Comparison of ENCODE assay signal across 17 cellular contexts in genomic region chr18:68441241-68441640, GRCh38.
A peak's percentile ranks its signal among the peaks of the same experiment; 100 is the strongest.
DNase-seq lines count a peak whose midpoint lies in the region; ATAC-seq and TF ChIP-seq lines count a peak whose summit lies in the region.
"Had no signal": no experiment of that assay in that cellular context is flagged by ENCODE, and none has a peak within 500 bp of the region (broad histone marks: within the 10 kb centered on the region; RNA-seq: fewer than 3 reads in every experiment).

No MANE protein-coding gene starts in this region.

- H3K4me1 ChIP-seq in BE2C: no peaks in the 10 kb centered on the region
- H3K4me1 ChIP-seq in neural progenitor cell: peaks cover 24% of the 10 kb centered on the region
- H3K4me1 ChIP-seq in SJCRH30: peaks cover 4% of the 10 kb centered on the region; the same call in 1 of the 2 replicates
- H3K4me1 ChIP-seq: A549 had no signal

- H3K9ac ChIP-seq in neural progenitor cell: no peak overlapping the region

- H3K27me3 ChIP-seq in BE2C (no peaks in the 10 kb centered on the region; the same call in 1 of the 2 replicates), neural progenitor cell (no peaks in the 10 kb centered on the region), SJCRH30 (no peaks in the 10 kb centered on the region)

- peak overlapping the region; percentile 50 for H2AFZ ChIP-seq in neural progenitor cell (replicated peaks)

- H3K27ac ChIP-seq in neural progenitor cell: no peak overlapping the region
- no peak overlapping the region for H3K27ac ChIP-seq in SJCRH30
- H3K27ac ChIP-seq: A549, C4-2B had no signal

- TF ChIP-seq CTCF in BE2C (IDR thresholded peaks at IDR 0.05; ENCODE audit: low read depth, low read length) (no peak), neural progenitor cell (IDR thresholded peaks at IDR 0.05) (no peak)

- H4K20me1 ChIP-seq in neural progenitor cell (ENCODE audit: low read depth): no peaks in the 10 kb centered on the region

- H3K4me3 ChIP-seq in BE2C (ENCODE audit: low read depth, low read length): no peak overlapping the region
- no peak overlapping the region for H3K4me3 ChIP-seq in neural progenitor cell
- H3K4me3 ChIP-seq in SJCRH30: no peak overlapping the region
- H3K4me3 ChIP-seq: A549 had no signal

- H3F3A ChIP-seq in neural progenitor cell (ENCODE audit: low read depth): no peaks in the 10 kb centered on the region

- H3K27me3 Mint-ChIP-seq in neural progenitor cell (ENCODE audit: insufficient read depth, low read depth): no peaks in the 10 kb centered on the region
- no peaks in the 10 kb centered on the region for H3K27me3 Mint-ChIP-seq in stimulated activated naive CD8-positive, alpha-beta T cell treated with anti-CD3 and anti-CD28 coated beads, Interleukin-15, amount 100 ng/mL, for 72 hours
- H3K27me3 Mint-ChIP-seq: CD4-positive, alpha-beta memory T cell; IgD-negative memory B cell had no signal

- DNase-seq in BE2C: peak; percentile 38
- DNase-seq in D341Med (ENCODE audit: low spot score): peak; percentile 38
- DNase-seq in SK-N-DZ (ENCODE audit: low spot score): peak; percentile 41
- DNase-seq in neural progenitor cell (ENCODE audit: low spot score): no peak
- no peak for DNase-seq in SJCRH30
- DNase-seq in stimulated activated naive CD8-positive, alpha-beta T cell treated with anti-CD3 and anti-CD28 coated beads, Interleukin-15, amount 100 ng/mL, for 72 hours: no peak
- DNase-seq in activated T-cell treated with anti-CD3 and anti-CD28 coated beads, Interleukin-2, amount 50 U/mL, for 1 hour: no peak
- DNase-seq: AML-193; CD4-positive, alpha-beta memory T cell; DMS153; DMS79 treated with DMSO at 0.1 percent for 48 hours; EL; KG1 had no signal

- H3K9me3 ChIP-seq in BE2C (no peaks in the 10 kb centered on the region), neural progenitor cell (ENCODE audit: low read depth) (no peaks in the 10 kb centered on the region), SJCRH30 (replicated peaks) (no peaks in the 10 kb centered on the region)
- H3K9me3 ChIP-seq: A549 had no signal

- H3K4me1 Mint-ChIP-seq in neural progenitor cell: peaks cover 19% of the 10 kb centered on the region
- peaks cover 4% of the 10 kb centered on the region for H3K4me1 Mint-ChIP-seq in stimulated activated naive CD8-positive, alpha-beta T cell treated with anti-CD3 and anti-CD28 coated beads, Interleukin-15, amount 100 ng/mL, for 72 hours

- no peaks in the 10 kb centered on the region for H3K36me3 ChIP-seq in BE2C
- no peaks in the 10 kb centered on the region for H3K36me3 ChIP-seq in neural progenitor cell
- H3K36me3 ChIP-seq in SJCRH30: no peaks in the 10 kb centered on the region

- no peak overlapping the region for H3K4me2 ChIP-seq in neural progenitor cell
- H3K4me2 ChIP-seq: A549 had no signal

- no peak overlapping the region for H3K4me3 Mint-ChIP-seq in neural progenitor cell
- no peak overlapping the region for H3K4me3 Mint-ChIP-seq in stimulated activated naive CD8-positive, alpha-beta T cell treated with anti-CD3 and anti-CD28 coated beads, Interleukin-15, amount 100 ng/mL, for 72 hours
- H3K4me3 Mint-ChIP-seq: CD4-positive, alpha-beta memory T cell; IgD-negative memory B cell had no signal

- peaks cover 5% of the 10 kb centered on the region for H3K36me3 Mint-ChIP-seq in neural progenitor cell
- H3K36me3 Mint-ChIP-seq: CD4-positive, alpha-beta memory T cell; IgD-negative memory B cell had no signal

- no peak for ATAC-seq in stimulated activated naive CD8-positive, alpha-beta T cell treated with anti-CD3 and anti-CD28 coated beads, Interleukin-15, amount 100 ng/mL, for 72 hours
- ATAC-seq: A549, HCT116 had no signal

- H3K9me3 Mint-ChIP-seq in neural progenitor cell: peaks cover 11% of the 10 kb centered on the region
- peaks cover 6 to 9% of the 10 kb centered on the region in 2 donors for H3K9me3 Mint-ChIP-seq in stimulated activated naive CD8-positive, alpha-beta T cell treated with anti-CD3 and anti-CD28 coated beads, Interleukin-15, amount 100 ng/mL, for 72 hours

- peak overlapping the region; percentile 5 for H3K27ac Mint-ChIP-seq in neural progenitor cell
- no peak overlapping the region for H3K27ac Mint-ChIP-seq in stimulated activated naive CD8-positive, alpha-beta T cell treated with anti-CD3 and anti-CD28 coated beads, Interleukin-15, amount 100 ng/mL, for 72 hours
- H3K27ac Mint-ChIP-seq: CD4-positive, alpha-beta memory T cell; IgD-negative memory B cell had no signal

- no peaks in the 10 kb centered on the region for H3K79me2 ChIP-seq in neural progenitor cell (ENCODE audit: low read depth)

Comparison
In these comparisons a context has a peak if more than half of its experiments do, and no peak if none do; other contexts are left out.
1. DNase-seq: peak in BE2C (single experiment), D341Med (single experiment) and SK-N-DZ (single experiment); none in neural progenitor cell (single experiment), SJCRH30 (0 of 2), stimulated activated naive CD8-positive, alpha-beta T cell treated with anti-CD3 and anti-CD28 coated beads, Interleukin-15, amount 100 ng/mL, for 72 hours (0 of 2) and activated T-cell treated with anti-CD3 and anti-CD28 coated beads, Interleukin-2, amount 50 U/mL, for 1 hour (single experiment).